17 cellular contexts compared by ENCODE assay signal in the genomic region with DNA sequence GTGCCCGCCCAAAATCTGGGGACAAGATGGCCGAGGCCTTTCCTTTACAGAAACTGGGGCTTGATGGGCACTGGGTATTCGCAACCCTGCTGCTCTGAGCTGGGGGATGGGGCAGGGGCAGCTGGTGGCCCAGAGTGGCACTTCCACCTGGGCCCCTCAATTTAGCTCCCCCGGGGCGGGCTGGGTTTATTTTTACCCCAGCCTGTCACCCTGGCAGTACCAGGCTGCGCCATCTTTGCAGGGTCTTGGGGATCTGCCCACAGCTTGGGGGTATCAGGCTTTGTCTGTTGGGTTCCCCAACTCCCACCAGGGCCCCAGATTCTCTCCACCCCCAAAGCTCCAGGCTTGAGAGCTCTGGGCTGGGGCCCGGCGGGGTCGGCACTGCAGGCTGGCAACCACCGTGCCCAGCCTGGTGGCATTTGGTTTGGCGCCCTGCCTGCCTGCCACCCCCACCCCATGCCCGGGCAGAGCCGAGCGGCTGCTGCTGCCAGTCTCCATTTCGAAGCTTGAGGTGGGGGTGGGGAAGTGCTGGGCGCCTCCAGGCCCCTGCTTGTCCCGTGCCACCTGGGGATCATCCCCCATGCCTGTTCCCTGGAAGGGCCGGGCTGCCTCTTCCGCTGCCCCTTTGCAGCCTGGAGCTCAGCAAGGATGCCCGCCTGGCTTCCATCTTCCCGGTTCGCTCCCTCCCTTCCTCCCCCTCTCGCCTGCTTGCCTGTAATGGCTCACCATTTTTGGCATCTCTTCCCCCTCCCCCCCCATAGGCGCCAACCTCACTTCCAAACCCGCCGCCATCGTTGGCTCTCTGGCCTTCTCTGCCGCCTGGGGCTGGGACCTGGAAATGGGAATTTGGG. TPM values are rescaled to one million over a fixed set of nuclear protein-coding genes. Genes with fewer than 3 reads are reported as not detected.
DNase-seq lines count a peak whose midpoint lies in the region; ATAC-seq and TF ChIP-seq lines count a peak whose summit lies in the region.
"Had no signal": no experiment of that assay in that cellular context is flagged by ENCODE, and none has a peak within 500 bp of the region (broad histone marks: within the 10 kb centered on the region; RNA-seq: fewer than 3 reads in every experiment).

No MANE protein-coding gene starts in this region.

- H3K27ac ChIP-seq in esophagus (ENCODE audit: low read depth in 2 of 2, low read length in 1 of 2) (peak overlapping the region; percentile 89 to 92), upper lobe of left lung (peak overlapping the region; percentile 74 to 94 (median 84))
- H3K27ac ChIP-seq: WERI-Rb-1 had no signal

- no peaks in the 10 kb centered on the region for H3K27me3 ChIP-seq in esophagus (ENCODE audit: control insufficient read depth in 1 of 2, insufficient read depth in 2 of 2, low read length in 2 of 2)
- H3K27me3 ChIP-seq in upper lobe of left lung, result peaks cover 0 to 4% (median 0%) of the 10 kb centered on the region in 4 donors

- no peak for TF ChIP-seq CTCF in upper lobe of left lung (IDR thresholded peaks at IDR 0.05)

- H3K9me3 ChIP-seq in esophagus (ENCODE audit: control insufficient read depth in 2 of 2, insufficient read depth in 1 of 2, low read depth in 1 of 2, low read length in 1 of 2) (no peaks in the 10 kb centered on the region), upper lobe of left lung (no peaks in the 10 kb centered on the region)
- H3K9me3 ChIP-seq: HAP-1 had no signal

- peak; percentile 40 for DNase-seq in NCI-H69 (lab: John Stamatoyannopoulos, UW)
- peak; percentile 36 for DNase-seq in occipital lobe (lab: John Stamatoyannopoulos, UW)
- peak in 1 of 2 donors; percentile 79 for DNase-seq in upper lobe of left lung
- no peak for DNase-seq in ecto neural progenitor cell (ENCODE audit: low spot score)
- no peak for DNase-seq in H4 (ENCODE audit: low spot score)
- DNase-seq: activated CD8-positive, alpha-beta memory T cell treated with anti-CD3 and anti-CD28 coated beads, Interleukin-2, amount 10 ng/mL, durations not matched to agents 7 days and 5 days; activated naive CD4-positive, alpha-beta T cell treated with anti-CD3 and anti-CD28 coated beads for 36 hours; CD4-positive, alpha-beta T cell; NCI-H1694 treated with DMSO at 0.1 percent for 48 hours; OCI-M1; trophoblast cell; WERI-Rb-1 had no signal

- H3K4me1 ChIP-seq in esophagus (ENCODE audit: control insufficient read depth in 2 of 2, insufficient read depth in 2 of 2, low read length in 1 of 2) (peaks cover 23 to 69% of the 10 kb centered on the region in 2 donors), upper lobe of left lung (peaks cover 53 to 100% (median 85%) of the 10 kb centered on the region in 4 donors)
- H3K4me1 ChIP-seq: HAP-1 had no signal

- TF ChIP-seq EP300 in upper lobe of left lung (IDR thresholded peaks at IDR 0.05), result no peak

- H3K36me3 ChIP-seq in esophagus (ENCODE audit: control insufficient read depth in 2 of 2, insufficient read depth in 2 of 2, low read length in 1 of 2), result peaks cover 0 to 5% of the 10 kb centered on the region in 2 donors
- peaks cover 0 to 3% (median 0%) of the 10 kb centered on the region in 4 donors for H3K36me3 ChIP-seq in upper lobe of left lung
- H3K36me3 ChIP-seq: HAP-1, WERI-Rb-1 had no signal

- ATAC-seq in upper lobe of left lung (ENCODE audit: low FRiP score in 2 of 2) (no peak), HG03045 (IDR thresholded peaks at IDR 0.05; ENCODE audit: unreplicated experiment) (no peak)
- ATAC-seq: activated CD8-positive, alpha-beta memory T cell treated with anti-CD3 and anti-CD28 coated beads, Interleukin-2, amount 10 ng/mL, durations not matched to agents 7 days and 5 days had no signal

- 40 to 49% methylated on average over 28 of the region's 28 CpGs for WGBS in esophagus, 2 donors
- 60 to 66% methylated on average over 13 to 27 of the region's 28 CpGs for WGBS in upper lobe of left lung, 2 donors

- TF ChIP-seq POLR2A in upper lobe of left lung (IDR thresholded peaks at IDR 0.05), result no peak

- H3K4me3 ChIP-seq in esophagus (ENCODE audit: low read depth in 1 of 2, low read length in 2 of 2) (peak overlapping the region in 1 of 2 donors; percentile 1), upper lobe of left lung (peak overlapping the region in 1 of 4 donors; percentile 8)
- H3K4me3 ChIP-seq: HAP-1, lung had no signal

RNA-seq across cellular contexts. Expression of a gene that starts 11.4 kb away (rescaled TPM):
- 10 to 100 TPM; 26.9 to 38.5 TPM for polyA plus RNA-seq in esophagus
- total RNA-seq in occipital lobe, result 124 TPM
- total RNA-seq in upper lobe of left lung, result 100 to 1,000 TPM in 3 of 6 donors, 10 to 100 TPM in 3; 64.0 to 188 (median 107) TPM
- 9.6 and 13.8 TPM in 2 replicates for total RNA-seq in H4 (2014; rRNA removed; shearing (Covaris generic))

RNA-seq across cellular contexts. Expression of a gene that starts 37.3 kb away (rescaled TPM):
- not detected for polyA plus RNA-seq in esophagus
- total RNA-seq in occipital lobe, result not detected
- total RNA-seq in upper lobe of left lung, result not detected
- 0.06 TPM in 1 of 2 replicates, not detected in the other for total RNA-seq in H4 (2014; rRNA removed; shearing (Covaris generic))
- total RNA-seq: activated naive CD4-positive, alpha-beta T cell treated with anti-CD3 and anti-CD28 coated beads for 36 hours; CD4-positive, alpha-beta T cell; NCI-H460 had no signal

RNA-seq across cellular contexts. Expression of a gene that starts 49.6 kb away (rescaled TPM):
- polyA plus RNA-seq in esophagus, result 10 to 100 TPM; 53.7 to 57.0 TPM
- total RNA-seq in occipital lobe, result 13.3 TPM
- 10 to 100 TPM; 15.3 to 43.8 (median 26.6) TPM for total RNA-seq in upper lobe of left lung
- 46.3 and 47.4 TPM in 2 replicates for total RNA-seq in H4 (2014; rRNA removed; shearing (Covaris generic))

Comparison
In these comparisons a context has a peak if more than half of its experiments do, and no peak if none do; other contexts are left out.
1. DNase-seq: peak in NCI-H69 (single experiment) and occipital lobe (single experiment); none in ecto neural progenitor cell (single experiment) and H4 (single experiment).